ENCODE assay signal across 1 cellular context in genomic region chr5:96572864-96573512, GRCh38.
TF ChIP-seq lines count a peak whose summit lies in the region.

No MANE protein-coding gene starts in this region.

TF ChIP-seq in endothelial cell of umbilical vein, 7 proteins besides CTCF, POLR2A, EP300 and RAD21 (continued from another document):
- TF ChIP-seq MAX (IDR thresholded peaks at IDR 0.05; ENCODE audit: insufficient read depth, insufficient read length), result no peak
- TF ChIP-seq EZH2 (IDR thresholded peaks at IDR 0.05; ENCODE audit: borderline replicate concordance, low read depth, low read length, severe bottlenecking), result no peak
- TF ChIP-seq GATA2 (IDR thresholded peaks at IDR 0.05; ENCODE audit: insufficient read depth, insufficient read length, low read depth, low read length), result peak; percentile 95
- TF ChIP-seq MYC (IDR thresholded peaks at IDR 0.05; ENCODE audit: low read depth, low read length), result peak; percentile 77
TF ChIP-seq in endothelial cell of umbilical vein: peak in this region for 5.
